Comparison of ENCODE assay signal across 1 cellular context in the genomic region with DNA sequence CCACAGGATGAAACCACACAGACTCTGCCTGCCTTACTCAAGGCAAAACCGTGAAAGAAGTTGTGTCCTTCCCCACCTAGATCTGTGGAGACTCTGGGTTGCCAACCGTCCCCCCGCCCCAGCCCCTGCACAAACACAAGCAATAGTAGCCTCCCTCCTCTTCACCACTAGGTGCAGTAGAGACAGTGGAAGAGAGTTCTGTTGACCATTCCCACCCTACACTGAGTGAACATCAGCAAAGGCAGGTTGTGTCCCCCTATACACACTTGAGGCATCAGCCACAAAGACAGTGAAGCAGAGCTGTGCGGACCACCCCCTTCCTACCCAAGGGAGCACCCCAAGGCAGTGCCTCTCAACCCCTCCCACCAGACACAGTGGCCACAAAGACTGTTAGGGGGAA.
TF ChIP-seq lines count a peak whose summit lies in the region.

No MANE protein-coding gene starts in this region.

TF ChIP-seq in WTC11, 78 proteins besides CTCF, POLR2A, EP300 and RAD21:
- TF ChIP-seq, protein P1, sequence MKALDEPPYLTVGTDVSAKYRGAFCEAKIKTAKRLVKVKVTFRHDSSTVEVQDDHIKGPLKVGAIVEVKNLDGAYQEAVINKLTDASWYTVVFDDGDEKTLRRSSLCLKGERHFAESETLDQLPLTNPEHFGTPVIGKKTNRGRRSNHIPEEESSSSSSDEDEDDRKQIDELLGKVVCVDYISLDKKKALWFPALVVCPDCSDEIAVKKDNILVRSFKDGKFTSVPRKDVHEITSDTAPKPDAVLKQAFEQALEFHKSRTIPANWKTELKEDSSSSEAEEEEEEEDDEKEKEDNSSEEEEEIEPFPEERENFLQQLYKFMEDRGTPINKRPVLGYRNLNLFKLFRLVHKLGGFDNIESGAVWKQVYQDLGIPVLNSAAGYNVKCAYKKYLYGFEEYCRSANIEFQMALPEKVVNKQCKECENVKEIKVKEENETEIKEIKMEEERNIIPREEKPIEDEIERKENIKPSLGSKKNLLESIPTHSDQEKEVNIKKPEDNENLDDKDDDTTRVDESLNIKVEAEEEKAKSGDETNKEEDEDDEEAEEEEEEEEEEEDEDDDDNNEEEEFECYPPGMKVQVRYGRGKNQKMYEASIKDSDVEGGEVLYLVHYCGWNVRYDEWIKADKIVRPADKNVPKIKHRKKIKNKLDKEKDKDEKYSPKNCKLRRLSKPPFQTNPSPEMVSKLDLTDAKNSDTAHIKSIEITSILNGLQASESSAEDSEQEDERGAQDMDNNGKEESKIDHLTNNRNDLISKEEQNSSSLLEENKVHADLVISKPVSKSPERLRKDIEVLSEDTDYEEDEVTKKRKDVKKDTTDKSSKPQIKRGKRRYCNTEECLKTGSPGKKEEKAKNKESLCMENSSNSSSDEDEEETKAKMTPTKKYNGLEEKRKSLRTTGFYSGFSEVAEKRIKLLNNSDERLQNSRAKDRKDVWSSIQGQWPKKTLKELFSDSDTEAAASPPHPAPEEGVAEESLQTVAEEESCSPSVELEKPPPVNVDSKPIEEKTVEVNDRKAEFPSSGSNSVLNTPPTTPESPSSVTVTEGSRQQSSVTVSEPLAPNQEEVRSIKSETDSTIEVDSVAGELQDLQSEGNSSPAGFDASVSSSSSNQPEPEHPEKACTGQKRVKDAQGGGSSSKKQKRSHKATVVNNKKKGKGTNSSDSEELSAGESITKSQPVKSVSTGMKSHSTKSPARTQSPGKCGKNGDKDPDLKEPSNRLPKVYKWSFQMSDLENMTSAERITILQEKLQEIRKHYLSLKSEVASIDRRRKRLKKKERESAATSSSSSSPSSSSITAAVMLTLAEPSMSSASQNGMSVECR (CRISPR knock-in tag; IDR thresholded peaks at IDR 0.05; ENCODE audit: borderline replicate concordance), result no peak
- no peak for TF ChIP-seq EMX1 (CRISPR knock-in tag; IDR thresholded peaks at IDR 0.05)
- TF ChIP-seq FOXJ3 (CRISPR knock-in tag; IDR thresholded peaks at IDR 0.05; ENCODE audit: borderline replicate concordance), result no peak
- no peak for TF ChIP-seq MYBL2 (CRISPR knock-in tag; IDR thresholded peaks at IDR 0.05)
- TF ChIP-seq, protein P2, sequence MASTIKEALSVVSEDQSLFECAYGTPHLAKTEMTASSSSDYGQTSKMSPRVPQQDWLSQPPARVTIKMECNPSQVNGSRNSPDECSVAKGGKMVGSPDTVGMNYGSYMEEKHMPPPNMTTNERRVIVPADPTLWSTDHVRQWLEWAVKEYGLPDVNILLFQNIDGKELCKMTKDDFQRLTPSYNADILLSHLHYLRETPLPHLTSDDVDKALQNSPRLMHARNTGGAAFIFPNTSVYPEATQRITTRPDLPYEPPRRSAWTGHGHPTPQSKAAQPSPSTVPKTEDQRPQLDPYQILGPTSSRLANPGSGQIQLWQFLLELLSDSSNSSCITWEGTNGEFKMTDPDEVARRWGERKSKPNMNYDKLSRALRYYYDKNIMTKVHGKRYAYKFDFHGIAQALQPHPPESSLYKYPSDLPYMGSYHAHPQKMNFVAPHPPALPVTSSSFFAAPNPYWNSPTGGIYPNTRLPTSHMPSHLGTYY (CRISPR knock-in tag; IDR thresholded peaks at IDR 0.05), result no peak
- TF ChIP-seq, protein P3, sequence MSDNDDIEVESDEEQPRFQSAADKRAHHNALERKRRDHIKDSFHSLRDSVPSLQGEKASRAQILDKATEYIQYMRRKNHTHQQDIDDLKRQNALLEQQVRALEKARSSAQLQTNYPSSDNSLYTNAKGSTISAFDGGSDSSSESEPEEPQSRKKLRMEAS (CRISPR knock-in tag; IDR thresholded peaks at IDR 0.05), result no peak
- no peak for TF ChIP-seq CREM (CRISPR knock-in tag; IDR thresholded peaks at IDR 0.05)
- TF ChIP-seq ELF4 (CRISPR knock-in tag; IDR thresholded peaks at IDR 0.05; ENCODE audit: low read depth), result no peak
- TF ChIP-seq, protein P4, sequence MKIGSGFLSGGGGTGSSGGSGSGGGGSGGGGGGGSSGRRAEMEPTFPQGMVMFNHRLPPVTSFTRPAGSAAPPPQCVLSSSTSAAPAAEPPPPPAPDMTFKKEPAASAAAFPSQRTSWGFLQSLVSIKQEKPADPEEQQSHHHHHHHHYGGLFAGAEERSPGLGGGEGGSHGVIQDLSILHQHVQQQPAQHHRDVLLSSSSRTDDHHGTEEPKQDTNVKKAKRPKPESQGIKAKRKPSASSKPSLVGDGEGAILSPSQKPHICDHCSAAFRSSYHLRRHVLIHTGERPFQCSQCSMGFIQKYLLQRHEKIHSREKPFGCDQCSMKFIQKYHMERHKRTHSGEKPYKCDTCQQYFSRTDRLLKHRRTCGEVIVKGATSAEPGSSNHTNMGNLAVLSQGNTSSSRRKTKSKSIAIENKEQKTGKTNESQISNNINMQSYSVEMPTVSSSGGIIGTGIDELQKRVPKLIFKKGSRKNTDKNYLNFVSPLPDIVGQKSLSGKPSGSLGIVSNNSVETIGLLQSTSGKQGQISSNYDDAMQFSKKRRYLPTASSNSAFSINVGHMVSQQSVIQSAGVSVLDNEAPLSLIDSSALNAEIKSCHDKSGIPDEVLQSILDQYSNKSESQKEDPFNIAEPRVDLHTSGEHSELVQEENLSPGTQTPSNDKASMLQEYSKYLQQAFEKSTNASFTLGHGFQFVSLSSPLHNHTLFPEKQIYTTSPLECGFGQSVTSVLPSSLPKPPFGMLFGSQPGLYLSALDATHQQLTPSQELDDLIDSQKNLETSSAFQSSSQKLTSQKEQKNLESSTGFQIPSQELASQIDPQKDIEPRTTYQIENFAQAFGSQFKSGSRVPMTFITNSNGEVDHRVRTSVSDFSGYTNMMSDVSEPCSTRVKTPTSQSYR (CRISPR knock-in tag; IDR thresholded peaks at IDR 0.05), result no peak
- no peak for TF ChIP-seq NFE2L1 (CRISPR knock-in tag; IDR thresholded peaks at IDR 0.05)
- TF ChIP-seq, protein P5, sequence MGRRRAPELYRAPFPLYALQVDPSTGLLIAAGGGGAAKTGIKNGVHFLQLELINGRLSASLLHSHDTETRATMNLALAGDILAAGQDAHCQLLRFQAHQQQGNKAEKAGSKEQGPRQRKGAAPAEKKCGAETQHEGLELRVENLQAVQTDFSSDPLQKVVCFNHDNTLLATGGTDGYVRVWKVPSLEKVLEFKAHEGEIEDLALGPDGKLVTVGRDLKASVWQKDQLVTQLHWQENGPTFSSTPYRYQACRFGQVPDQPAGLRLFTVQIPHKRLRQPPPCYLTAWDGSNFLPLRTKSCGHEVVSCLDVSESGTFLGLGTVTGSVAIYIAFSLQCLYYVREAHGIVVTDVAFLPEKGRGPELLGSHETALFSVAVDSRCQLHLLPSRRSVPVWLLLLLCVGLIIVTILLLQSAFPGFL (CRISPR knock-in tag; IDR thresholded peaks at IDR 0.05; ENCODE audit: borderline replicate concordance), result no peak
- no peak for TF ChIP-seq TCF7 (CRISPR knock-in tag; IDR thresholded peaks at IDR 0.05; ENCODE audit: low read depth)
